Comparison of ENCODE assay signal across 23 cellular contexts in genomic region chrX:153339662-153340061, GRCh38. TPM values are rescaled to one million over a fixed set of nuclear protein-coding genes. Genes with fewer than 3 reads are reported as not detected.
"Had no signal": no experiment of that assay in that cellular context is flagged by ENCODE, and none has a peak within 500 bp of the region (broad histone marks: within the 10 kb centered on the region; RNA-seq: fewer than 3 reads in every experiment).

No MANE protein-coding gene starts in this region.

- DNase-seq: activated CD4-positive, alpha-beta T cell treated with anti-CD3 and anti-CD28 coated beads for 4 hours; activated CD4-positive, alpha-beta T cell treated with anti-CD3 and anti-CD28 coated beads, Interleukin-2, amount 50 U/mL, for 4 hours; activated gamma-delta T cell; activated T-cell treated with anti-CD3 and anti-CD28 coated beads for 4 hours; activated T-cell treated with anti-CD3 and anti-CD28 coated beads, Interleukin-2, amount 50 U/mL, for 48 hours; amygdala; NCI-H1105 treated with DMSO at 0.1 percent for 48 hours; NCI-H1436 treated with DMSO at 0.1 percent for 48 hours; NCI-H187; NCI-H2081 treated with DMSO at 0.1 percent for 48 hours; NCI-H446; NCI-H524; SIG-M5; T-helper 17 cell; T-helper 9 cell had no signal

- H3K9me3 Mint-ChIP-seq: activated T-helper 17 cell treated with anti-CD3 and anti-CD28 coated beads, Interleukin-2, amount 50 U/mL, for 72 hours; central memory CD8-positive, alpha-beta T cell had no signal

- H3K27ac Mint-ChIP-seq: brain, T-helper 17 cell had no signal

- ATAC-seq: activated CD4-positive, CD25-positive, alpha-beta regulatory T cell treated with anti-CD3 and anti-CD28 coated beads, Interleukin-2, amount 50 U/mL, for 24 hours; T-helper 17 cell had no signal

- H3K4me3 Mint-ChIP-seq: brain; central memory CD8-positive, alpha-beta T cell; T-helper 17 cell had no signal

- H3K27me3 Mint-ChIP-seq: activated T-helper 17 cell treated with anti-CD3 and anti-CD28 coated beads, Interleukin-2, amount 50 U/mL, for 72 hours; brain; central memory CD8-positive, alpha-beta T cell; T-helper 17 cell had no signal

RNA-seq across cellular contexts. Expression of gene PNMA6F, which starts 18.1 kb away (rescaled TPM):
- total RNA-seq: activated CD8-positive, alpha-beta memory T cell treated with anti-CD3 and anti-CD28 coated beads for 36 hours; activated naive CD4-positive, alpha-beta T cell treated with anti-CD3 and anti-CD28 coated beads for 36 hours; activated T-helper 17 cell treated with anti-CD3 and anti-CD28 coated beads, Interleukin-2, amount 50 U/mL, for 72 hours; astrocyte; RPMI7951; T-helper 17 cell had no signal
